ENCODE assay signal across 21 cellular contexts in the genomic region with DNA sequence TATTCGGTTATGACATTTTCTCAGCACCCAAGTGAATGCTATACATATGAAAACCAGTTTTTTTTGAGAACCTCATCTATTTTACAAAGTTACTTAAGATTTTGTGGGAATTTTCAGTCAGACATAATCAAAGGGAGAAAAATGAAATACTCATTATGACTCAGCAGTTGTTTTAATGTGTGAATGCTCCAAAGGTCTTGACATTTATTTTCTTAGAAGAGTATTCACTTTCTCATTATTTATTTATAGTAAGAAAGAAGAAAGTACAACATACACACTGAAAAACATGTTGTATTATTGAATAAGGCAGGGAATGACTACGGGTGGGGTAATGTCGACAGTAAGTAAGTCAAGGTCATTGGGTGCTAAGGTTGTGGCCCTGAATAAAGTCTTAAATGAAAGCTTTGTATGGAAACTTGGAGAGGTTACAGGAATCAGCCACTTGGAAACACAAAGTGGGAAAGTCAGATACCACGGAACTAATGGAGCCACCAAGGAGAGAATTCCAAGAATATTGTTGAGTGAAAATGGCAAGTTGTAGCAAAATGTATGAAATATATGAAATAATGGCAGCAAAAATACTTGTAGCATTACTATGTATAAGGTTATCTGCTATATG.
A peak's percentile ranks its signal among the peaks of the same experiment; 100 is the strongest.
DNase-seq lines count a peak whose midpoint lies in the region; ATAC-seq and TF ChIP-seq lines count a peak whose summit lies in the region.
"Had no signal": no experiment of that assay in that cellular context is flagged by ENCODE, and none has a peak within 500 bp of the region (broad histone marks: within the 10 kb centered on the region; RNA-seq: fewer than 3 reads in every experiment).

No MANE protein-coding gene starts in this region.

- H3K27me3 ChIP-seq in GM23338 (ENCODE audit: insufficient read depth): no peaks in the 10 kb centered on the region
- H3K27me3 ChIP-seq: adrenal gland, upper lobe of left lung had no signal

- no peak for TF ChIP-seq RAD21 in Ishikawa (IDR thresholded peaks at IDR 0.05; ENCODE audit: low read depth)

- peaks cover 22% of the 10 kb centered on the region for H3K4me1 Mint-ChIP-seq in GM23338
- H3K4me1 Mint-ChIP-seq: stimulated activated naive CD8-positive, alpha-beta T cell treated with anti-CD3 and anti-CD28 coated beads, Interleukin-15, amount 100 ng/mL, for 72 hours had no signal

- H3K27ac ChIP-seq in GM23338 (ENCODE audit: low read depth): no peak overlapping the region
- H3K27ac ChIP-seq: adrenal gland, upper lobe of left lung had no signal

- no peaks in the 10 kb centered on the region for H3K36me3 ChIP-seq in GM23338 (ENCODE audit: insufficient read depth)
- H3K36me3 ChIP-seq: adrenal gland, upper lobe of left lung had no signal

- ATAC-seq in GM23338 (no peak), GM21360 (IDR thresholded peaks at IDR 0.05; ENCODE audit: unreplicated experiment) (no peak), HG03095 (IDR thresholded peaks at IDR 0.05; ENCODE audit: unreplicated experiment) (no peak)
- ATAC-seq: activated CD8-positive, alpha-beta T cell treated with anti-CD3 and anti-CD28 coated beads, Interleukin-2, amount 10 ng/mL, durations not matched to agents 7 days and 5 days; stimulated activated naive CD8-positive, alpha-beta T cell treated with anti-CD3 and anti-CD28 coated beads, Interleukin-15, amount 100 ng/mL, for 72 hours had no signal

- H3K4me3 Mint-ChIP-seq in GM23338: no peak overlapping the region
- H3K4me3 Mint-ChIP-seq: activated CD8-positive, alpha-beta T cell treated with anti-CD3 and anti-CD28 coated beads, Interleukin-2, amount 10 ng/mL, durations not matched to agents 7 days and 5 days; stimulated activated naive CD8-positive, alpha-beta T cell treated with anti-CD3 and anti-CD28 coated beads, Interleukin-15, amount 100 ng/mL, for 72 hours had no signal

- H3K27me3 Mint-ChIP-seq in GM23338 (ENCODE audit: insufficient read depth, low read depth, poor library complexity): no peaks in the 10 kb centered on the region
- H3K27me3 Mint-ChIP-seq: stimulated activated naive CD8-positive, alpha-beta T cell treated with anti-CD3 and anti-CD28 coated beads, Interleukin-15, amount 100 ng/mL, for 72 hours had no signal

- peak; percentile 88 for TF ChIP-seq EP300 in Ishikawa (IDR thresholded peaks at IDR 0.05; ENCODE audit: borderline replicate concordance)

- DNase-seq in AG09309 (ENCODE audit: low read depth) (peak; percentile 13), dedifferentiated amniotic fluid mesenchymal stem cell (ENCODE audit: extremely low spot score) (peak; percentile 53), myocyte (ENCODE audit: low read depth) (peak; percentile 4), GM23338 (ENCODE audit: low spot score) (no peak), NCI-H526 treated with DMSO at 0.1 percent for 48 hours (lab: John Stamatoyannopoulos, UW) (no peak)
- DNase-seq: ACHN; activated CD4-positive, CD25-positive, alpha-beta regulatory T cell treated with anti-CD3 and anti-CD28 coated beads, Interleukin-2, amount 50 U/mL, for 72 hours; activated CD8-positive, alpha-beta T cell treated with anti-CD3 and anti-CD28 coated beads, Interleukin-2, amount 10 ng/mL, durations not matched to agents 7 days and 5 days; activated gamma-delta T cell; adrenal gland; caudate nucleus; NCI-H1694 treated with DMSO at 0.1 percent for 48 hours; NCI-H69; nucleus accumbens; retina; stimulated activated CD4-positive, alpha-beta T cell treated with anti-CD3 and anti-CD28 coated beads, Interleukin-4, amount 100 ng/mL, for 4 hours; stimulated activated naive CD8-positive, alpha-beta T cell treated with anti-CD3 and anti-CD28 coated beads, Interleukin-15, amount 100 ng/mL, for 72 hours; upper lobe of left lung had no signal

- no peaks in the 10 kb centered on the region for H4K20me1 ChIP-seq in GM23338 (replicated peaks; ENCODE audit: insufficient read depth)

- H3K79me2 ChIP-seq in GM23338 (replicated peaks; ENCODE audit: insufficient read depth): peaks cover 40% of the 10 kb centered on the region

- no peak overlapping the region for H3K4me2 ChIP-seq in GM23338

- H3K9me2 ChIP-seq in GM23338 (ENCODE audit: insufficient read depth): no peaks in the 10 kb centered on the region

- H3K4me1 ChIP-seq in GM23338 (ENCODE audit: insufficient read depth): 0 out of 2 replicates have a peak, but pooled peaks cover 3% of the 10 kb centered on the region
- H3K4me1 ChIP-seq: adrenal gland, upper lobe of left lung had no signal

- H3K36me3 Mint-ChIP-seq in GM23338 (ENCODE audit: low read depth): peaks cover 9% of the 10 kb centered on the region; the same call in 2 of the 3 replicates

- H3K27ac Mint-ChIP-seq in GM23338: no peak overlapping the region
- H3K27ac Mint-ChIP-seq: activated CD8-positive, alpha-beta T cell treated with anti-CD3 and anti-CD28 coated beads, Interleukin-2, amount 10 ng/mL, durations not matched to agents 7 days and 5 days; stimulated activated naive CD8-positive, alpha-beta T cell treated with anti-CD3 and anti-CD28 coated beads, Interleukin-15, amount 100 ng/mL, for 72 hours had no signal

- H3F3A ChIP-seq in GM23338 (replicated peaks; ENCODE audit: low read depth): no peaks in the 10 kb centered on the region

- 0 out of 3 replicates have a peak, but pooled peaks cover 3% of the 10 kb centered on the region for H3K9me3 Mint-ChIP-seq in GM23338

- H2AFZ ChIP-seq in GM23338: no peak overlapping the region

- TF ChIP-seq CTCF in AG09309 (IDR thresholded peaks at IDR 0.05; ENCODE audit: control insufficient read depth, insufficient read depth, low read depth, low read length, missing control alignments) (no peak), GM23338 (conservative IDR thresholded peaks at IDR 0.05; ENCODE audit: low read depth in 2 of 2) (no peak)

- no peak overlapping the region for H3K4me3 ChIP-seq in AG09309 (ENCODE audit: control insufficient read depth, low read depth, low read length)
- H3K4me3 ChIP-seq in GM23338: no peak overlapping the region
- H3K4me3 ChIP-seq: adrenal gland, upper lobe of left lung had no signal

TF ChIP-seq in Ishikawa, 13 proteins besides CTCF, POLR2A, EP300 and RAD21 (continues in another document):
- peak; percentile 80 for TF ChIP-seq NFIC (IDR thresholded peaks at IDR 0.05)
- TF ChIP-seq, protein P1, sequence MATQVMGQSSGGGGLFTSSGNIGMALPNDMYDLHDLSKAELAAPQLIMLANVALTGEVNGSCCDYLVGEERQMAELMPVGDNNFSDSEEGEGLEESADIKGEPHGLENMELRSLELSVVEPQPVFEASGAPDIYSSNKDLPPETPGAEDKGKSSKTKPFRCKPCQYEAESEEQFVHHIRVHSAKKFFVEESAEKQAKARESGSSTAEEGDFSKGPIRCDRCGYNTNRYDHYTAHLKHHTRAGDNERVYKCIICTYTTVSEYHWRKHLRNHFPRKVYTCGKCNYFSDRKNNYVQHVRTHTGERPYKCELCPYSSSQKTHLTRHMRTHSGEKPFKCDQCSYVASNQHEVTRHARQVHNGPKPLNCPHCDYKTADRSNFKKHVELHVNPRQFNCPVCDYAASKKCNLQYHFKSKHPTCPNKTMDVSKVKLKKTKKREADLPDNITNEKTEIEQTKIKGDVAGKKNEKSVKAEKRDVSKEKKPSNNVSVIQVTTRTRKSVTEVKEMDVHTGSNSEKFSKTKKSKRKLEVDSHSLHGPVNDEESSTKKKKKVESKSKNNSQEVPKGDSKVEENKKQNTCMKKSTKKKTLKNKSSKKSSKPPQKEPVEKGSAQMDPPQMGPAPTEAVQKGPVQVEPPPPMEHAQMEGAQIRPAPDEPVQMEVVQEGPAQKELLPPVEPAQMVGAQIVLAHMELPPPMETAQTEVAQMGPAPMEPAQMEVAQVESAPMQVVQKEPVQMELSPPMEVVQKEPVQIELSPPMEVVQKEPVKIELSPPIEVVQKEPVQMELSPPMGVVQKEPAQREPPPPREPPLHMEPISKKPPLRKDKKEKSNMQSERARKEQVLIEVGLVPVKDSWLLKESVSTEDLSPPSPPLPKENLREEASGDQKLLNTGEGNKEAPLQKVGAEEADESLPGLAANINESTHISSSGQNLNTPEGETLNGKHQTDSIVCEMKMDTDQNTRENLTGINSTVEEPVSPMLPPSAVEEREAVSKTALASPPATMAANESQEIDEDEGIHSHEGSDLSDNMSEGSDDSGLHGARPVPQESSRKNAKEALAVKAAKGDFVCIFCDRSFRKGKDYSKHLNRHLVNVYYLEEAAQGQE (IDR thresholded peaks at IDR 0.05; ENCODE audit: low read depth): no peak

TF ChIP-seq in GM23338, 12 proteins besides CTCF, POLR2A, EP300 and RAD21:
- no peak for TF ChIP-seq NANOG (IDR thresholded peaks at IDR 0.05; ENCODE audit: borderline replicate concordance)
- no peak for TF ChIP-seq EZH2phosphoT487 (IDR thresholded peaks at IDR 0.05; ENCODE audit: unreplicated experiment)
- TF ChIP-seq EZH2 (IDR thresholded peaks at IDR 0.05; ENCODE audit: low read depth, unreplicated experiment): no peak
- no peak for TF ChIP-seq STAT1 (IDR thresholded peaks at IDR 0.05; ENCODE audit: unreplicated experiment)
- TF ChIP-seq ZNF114 (CRISPR knock-in tag; IDR thresholded peaks at IDR 0.05): no peak
- TF ChIP-seq CREB1 (CRISPR knock-in tag; IDR thresholded peaks at IDR 0.05; ENCODE audit: low read depth): no peak
- TF ChIP-seq POLR2AphosphoS5 (IDR thresholded peaks at IDR 0.05; ENCODE audit: low read depth): no peak

Comparison
In these comparisons a context has a peak if more than half of its experiments do, and no peak if none do; other contexts are left out.
1. DNase-seq: peak in AG09309 (single experiment), dedifferentiated amniotic fluid mesenchymal stem cell (single experiment) and myocyte (single experiment); none in GM23338 (single experiment) and NCI-H526 treated with DMSO at 0.1 percent for 48 hours (single experiment).